In genomic region chr22:27798526-27799333, GRCh38 we compare ENCODE assay signal across 1 cellular context.
TF ChIP-seq lines count a peak whose summit lies in the region.

No MANE protein-coding gene starts in this region.

TF ChIP-seq in WTC11, 78 proteins besides CTCF, POLR2A, EP300 and RAD21 (continued from another document):
- TF ChIP-seq, protein P1, sequence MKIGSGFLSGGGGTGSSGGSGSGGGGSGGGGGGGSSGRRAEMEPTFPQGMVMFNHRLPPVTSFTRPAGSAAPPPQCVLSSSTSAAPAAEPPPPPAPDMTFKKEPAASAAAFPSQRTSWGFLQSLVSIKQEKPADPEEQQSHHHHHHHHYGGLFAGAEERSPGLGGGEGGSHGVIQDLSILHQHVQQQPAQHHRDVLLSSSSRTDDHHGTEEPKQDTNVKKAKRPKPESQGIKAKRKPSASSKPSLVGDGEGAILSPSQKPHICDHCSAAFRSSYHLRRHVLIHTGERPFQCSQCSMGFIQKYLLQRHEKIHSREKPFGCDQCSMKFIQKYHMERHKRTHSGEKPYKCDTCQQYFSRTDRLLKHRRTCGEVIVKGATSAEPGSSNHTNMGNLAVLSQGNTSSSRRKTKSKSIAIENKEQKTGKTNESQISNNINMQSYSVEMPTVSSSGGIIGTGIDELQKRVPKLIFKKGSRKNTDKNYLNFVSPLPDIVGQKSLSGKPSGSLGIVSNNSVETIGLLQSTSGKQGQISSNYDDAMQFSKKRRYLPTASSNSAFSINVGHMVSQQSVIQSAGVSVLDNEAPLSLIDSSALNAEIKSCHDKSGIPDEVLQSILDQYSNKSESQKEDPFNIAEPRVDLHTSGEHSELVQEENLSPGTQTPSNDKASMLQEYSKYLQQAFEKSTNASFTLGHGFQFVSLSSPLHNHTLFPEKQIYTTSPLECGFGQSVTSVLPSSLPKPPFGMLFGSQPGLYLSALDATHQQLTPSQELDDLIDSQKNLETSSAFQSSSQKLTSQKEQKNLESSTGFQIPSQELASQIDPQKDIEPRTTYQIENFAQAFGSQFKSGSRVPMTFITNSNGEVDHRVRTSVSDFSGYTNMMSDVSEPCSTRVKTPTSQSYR (CRISPR knock-in tag; IDR thresholded peaks at IDR 0.05): no peak
- TF ChIP-seq TEAD1 (CRISPR knock-in tag; IDR thresholded peaks at IDR 0.05): no peak
- no peak for TF ChIP-seq SMAD3 (CRISPR knock-in tag; IDR thresholded peaks at IDR 0.05; ENCODE audit: borderline replicate concordance)
- TF ChIP-seq, protein P2, sequence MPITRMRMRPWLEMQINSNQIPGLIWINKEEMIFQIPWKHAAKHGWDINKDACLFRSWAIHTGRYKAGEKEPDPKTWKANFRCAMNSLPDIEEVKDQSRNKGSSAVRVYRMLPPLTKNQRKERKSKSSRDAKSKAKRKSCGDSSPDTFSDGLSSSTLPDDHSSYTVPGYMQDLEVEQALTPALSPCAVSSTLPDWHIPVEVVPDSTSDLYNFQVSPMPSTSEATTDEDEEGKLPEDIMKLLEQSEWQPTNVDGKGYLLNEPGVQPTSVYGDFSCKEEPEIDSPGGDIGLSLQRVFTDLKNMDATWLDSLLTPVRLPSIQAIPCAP (CRISPR knock-in tag; IDR thresholded peaks at IDR 0.05): 0 out of 2 replicates have a peak, but pooled peaks have one; percentile 8
